Comparison of ENCODE assay signal across 13 cellular contexts in the genomic region with DNA sequence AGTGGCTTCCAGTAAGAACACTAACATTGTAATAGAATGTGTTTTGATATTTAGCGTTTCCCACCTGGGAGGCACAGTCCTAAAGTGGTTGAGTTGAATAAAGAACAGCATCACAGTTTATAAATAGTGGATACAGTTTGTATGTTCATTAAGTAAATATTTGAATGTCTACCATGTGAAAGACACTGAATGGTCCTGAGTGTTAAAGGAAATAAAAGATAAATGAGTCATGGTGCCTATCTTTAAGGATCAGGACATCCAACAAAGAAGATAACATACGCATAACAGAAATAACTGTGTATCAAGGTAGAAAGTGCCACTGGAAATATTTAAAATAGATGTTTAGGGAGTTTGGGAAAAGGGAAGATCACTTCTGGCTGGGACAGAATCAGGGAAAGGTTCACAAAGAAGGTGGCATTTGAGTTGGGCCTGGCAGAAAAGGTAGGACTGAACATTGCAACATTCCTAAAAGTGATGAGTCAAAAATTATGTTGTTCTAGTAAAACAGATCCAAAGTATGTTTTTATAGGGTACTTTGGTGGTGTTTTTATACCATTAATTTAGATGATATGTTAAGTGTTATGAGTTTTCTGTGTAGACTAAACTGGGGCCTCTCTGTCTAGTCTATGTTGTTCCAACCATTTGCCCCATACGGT. TPM values are rescaled to one million over a fixed set of nuclear protein-coding genes. Genes with fewer than 3 reads are reported as not detected.
DNase-seq lines count a peak whose midpoint lies in the region; ATAC-seq, FAIRE-seq and TF ChIP-seq lines count a peak whose summit lies in the region.
"Had no signal": no experiment of that assay in that cellular context is flagged by ENCODE, and none has a peak within 500 bp of the region (broad histone marks: within the 10 kb centered on the region; RNA-seq: fewer than 3 reads in every experiment).

No MANE protein-coding gene starts in this region.

- H3K27me3 ChIP-seq in PC-3 (ENCODE audit: low read length) (no peaks in the 10 kb centered on the region), smooth muscle cell (ENCODE audit: low read depth) (no peaks in the 10 kb centered on the region)
- H3K27me3 ChIP-seq: right lobe of liver, thyroid gland had no signal

- no peaks in the 10 kb centered on the region for H3K79me2 ChIP-seq in PC-3 (ENCODE audit: low read length)
- peaks cover 5% of the 10 kb centered on the region for H3K79me2 ChIP-seq in smooth muscle cell (ENCODE audit: low read depth)

- H3K36me3 ChIP-seq in PC-3 (ENCODE audit: low read depth, low read length) (no peaks in the 10 kb centered on the region), smooth muscle cell (ENCODE audit: low read depth) (no peaks in the 10 kb centered on the region)
- H3K36me3 ChIP-seq: right lobe of liver, thyroid gland had no signal

- H4K20me1 ChIP-seq in PC-3 (ENCODE audit: low read length) = no peaks in the 10 kb centered on the region; the same call in 1 of the 2 replicates
- peaks cover 14% of the 10 kb centered on the region for H4K20me1 ChIP-seq in smooth muscle cell (ENCODE audit: low read depth)

- H3K4me2 ChIP-seq in PC-3 (ENCODE audit: low read length) = peak overlapping the region; percentile 12
- peak overlapping the region; percentile 40 for H3K4me2 ChIP-seq in smooth muscle cell

- no peaks in the 10 kb centered on the region for H3K9me2 ChIP-seq in PC-3 (replicated peaks; ENCODE audit: low read length)

- CTCF ChIA-PET in PC-3 (lab: Charles Lee) = no interaction called here

- H3K9ac ChIP-seq in PC-3 (ENCODE audit: low read length) = no peak overlapping the region
- H3K9ac ChIP-seq in smooth muscle cell (ENCODE audit: low read depth) = no peak overlapping the region

- POLR2A ChIA-PET in PC-3 (lab: Charles Lee; ENCODE audit: unreplicated experiment) = no interaction called here

- in situ Hi-C loops in G401 (cut with HindIII; ENCODE audit: low sequenced_read_pairs) = no loop called here

- H3K9me3 ChIP-seq in PC-3 (ENCODE audit: low read length) = no peaks in the 10 kb centered on the region
- H3K9me3 ChIP-seq in smooth muscle cell (replicated peaks; ENCODE audit: low read depth) = no peaks in the 10 kb centered on the region
- H3K9me3 ChIP-seq: right lobe of liver, thyroid gland had no signal

- intact Hi-C loops in PC-3 (cut with micrococcal nuclease) = no loop called here

- H3K4me1 ChIP-seq in PC-3 (ENCODE audit: insufficient read depth, low read length) = peaks cover 19% of the 10 kb centered on the region
- peaks cover 26% of the 10 kb centered on the region for H3K4me1 ChIP-seq in smooth muscle cell (ENCODE audit: low read depth)
- H3K4me1 ChIP-seq: thyroid gland had no signal

- peak; percentile 99 for ATAC-seq in PC-3
- no peak for ATAC-seq in GM19452 (IDR thresholded peaks at IDR 0.05; ENCODE audit: unreplicated experiment)

- WGBS in smooth muscle cell (ENCODE audit: low lambda C conversion rate) = 74% methylated on average over 3 of the region's 3 CpGs

- H2AFZ ChIP-seq in PC-3 (ENCODE audit: low read length) (no peak overlapping the region), smooth muscle cell (ENCODE audit: low read depth) (no peak overlapping the region)

- TF ChIP-seq CTCF in PC-3 (conservative IDR thresholded peaks at IDR 0.05; ENCODE audit: low read depth, low read length) = no peak
- no peak for TF ChIP-seq CTCF in fibroblast of villous mesenchyme (IDR thresholded peaks at IDR 0.05; ENCODE audit: insufficient read depth, low read depth, low read length)
- no peak for TF ChIP-seq CTCF in smooth muscle cell (IDR thresholded peaks at IDR 0.05; ENCODE audit: borderline replicate concordance, insufficient read depth, poor library complexity, severe bottlenecking)

- FAIRE-seq in HTR-8/SVneo (lab: Jason Lieb, UNC) = no peak

- BruUV-seq in PC-3 (replicated peaks; lab: Mats Ljungman, UMichigan) = no TSS peak

- DNase-seq in HT-29 (ENCODE audit: low spot score) (peak; percentile 25), PC-3 (peak; percentile 55), fibroblast of villous mesenchyme (ENCODE audit: low read depth) (peak; percentile 42), smooth muscle cell (lab: John Stamatoyannopoulos, UW; ENCODE audit: unreplicated experiment) (no peak), putamen (ENCODE audit: low spot score) (no peak), HTR-8/SVneo (ENCODE audit: insufficient read length, low spot score) (no peak), G401 (ENCODE audit: low spot score) (no peak)
- DNase-seq: DMS 273 treated with DMSO at 0.1 percent for 48 hours, MV-4-11, right lobe of liver, Right ventricle myocardium superior, thyroid gland had no signal

- H3K4me3 ChIP-seq in PC-3 (ENCODE audit: low read length) (no peak overlapping the region), fibroblast of villous mesenchyme (ENCODE audit: low read depth, low read length) (no peak overlapping the region), smooth muscle cell (no peak overlapping the region)
- H3K4me3 ChIP-seq: right lobe of liver, thyroid gland had no signal

- H3K27ac ChIP-seq in PC-3 (ENCODE audit: low read length) (peak overlapping the region; percentile 33), smooth muscle cell (ENCODE audit: low read depth) (no peak overlapping the region)
- H3K27ac ChIP-seq: right lobe of liver, thyroid gland had no signal

- H3F3A ChIP-seq in PC-3 (ENCODE audit: low read length, unreplicated experiment) (no peaks in the 10 kb centered on the region), smooth muscle cell (ENCODE audit: low read depth) (no peaks in the 10 kb centered on the region)

RNA-seq across cellular contexts. Expression of a gene that starts 41.5 kb away (rescaled TPM):
- total RNA-seq in HT-29 (2014; rRNA removed; shearing (Covaris generic)) = 45.7 and 61.6 TPM in 2 replicates
- total RNA-seq in PC-3 (2014; rRNA removed) (15.2 and 21.7 TPM in 2 replicates), fibroblast of villous mesenchyme (30.2 and 33.5 TPM in 2 replicates), smooth muscle cell (26.4 and 37.4 TPM in 2 replicates)
- 44.8 and 45.9 TPM in 2 replicates for polyA plus RNA-seq in smooth muscle cell
- total RNA-seq in G401 (2014; rRNA removed; shearing (Covaris generic)) = 9.0 and 19.3 TPM in 2 replicates

RNA-seq across cellular contexts. Expression of a gene that starts 59.7 kb away (rescaled TPM):
- 0.15 TPM in 1 of 2 replicates, not detected in the other for total RNA-seq in HT-29 (2014; rRNA removed; shearing (Covaris generic))
- total RNA-seq in PC-3 (2014; rRNA removed) = 0.87 and 3.1 TPM in 2 replicates
- 3.5 and 3.9 TPM in 2 replicates for total RNA-seq in fibroblast of villous mesenchyme
- total RNA-seq in smooth muscle cell = 13.6 and 14.8 TPM in 2 replicates
- 7.1 and 10.4 TPM in 2 replicates for polyA plus RNA-seq in smooth muscle cell
- 7.2 and 7.4 TPM in 2 replicates for total RNA-seq in G401 (2014; rRNA removed; shearing (Covaris generic))

Comparison
In these comparisons a context has a peak if more than half of its experiments do, and no peak if none do; other contexts are left out.
1. DNase-seq: peak in HT-29 (single experiment), PC-3 (single experiment) and fibroblast of villous mesenchyme (single experiment); none in smooth muscle cell (single experiment), putamen (single experiment), HTR-8/SVneo (single experiment) and G401 (single experiment).